Comparison of ENCODE assay signal across 20 cellular contexts in genomic region chr1:12709696-12710095, GRCh38. TPM values are rescaled to one million over a fixed set of nuclear protein-coding genes. Genes with fewer than 3 reads are reported as not detected.
A peak's percentile ranks its signal among the peaks of the same experiment; 100 is the strongest.
DNase-seq lines count a peak whose midpoint lies in the region; TF ChIP-seq lines count a peak whose summit lies in the region.
"Had no signal": no experiment of that assay in that cellular context is flagged by ENCODE, and none has a peak within 500 bp of the region (broad histone marks: within the 10 kb centered on the region; RNA-seq: fewer than 3 reads in every experiment).

No MANE protein-coding gene starts in this region.

- H3K4me3 ChIP-seq in fibroblast of mammary gland (ENCODE audit: control insufficient read depth, low read depth, low read length) (no peak overlapping the region), neutrophil (ENCODE audit: low read depth in 1 of 2, low read length in 1 of 2) (no peak overlapping the region), foreskin fibroblast (ENCODE audit: low read depth in 1 of 2, low read length in 2 of 2) (no peak overlapping the region)
- H3K4me3 ChIP-seq: BLaER1 had no signal

- peaks cover 74 to 79% of the 10 kb centered on the region in 2 experiments for H3K4me1 ChIP-seq in neutrophil (ENCODE audit: control insufficient read depth in 1 of 2, insufficient read depth in 1 of 2, low read depth in 1 of 2, low read length in 1 of 2)
- H3K4me1 ChIP-seq: BLaER1 had no signal

- peak; percentile 11 for DNase-seq in Daoy (ENCODE audit: low read depth)
- DNase-seq in NCI-H226: peak; percentile 66
- peak; percentile 5 for DNase-seq in fibroblast of mammary gland (ENCODE audit: low read depth)
- no peak for DNase-seq in HK-2 (ENCODE audit: unreplicated experiment)
- DNase-seq in H4 (ENCODE audit: low spot score): no peak
- DNase-seq in foreskin fibroblast: no peak
- DNase-seq in NCI-H2107 treated with DMSO at 0.1 percent for 48 hours (lab: John Stamatoyannopoulos, UW; ENCODE audit: unreplicated experiment): no peak
- DNase-seq: Calu3; CD4-positive, alpha-beta memory T cell; DMS53; KG1; NCI-H1105 treated with DMSO at 0.1 percent for 48 hours; NCI-H1694; NCI-H2227 treated with DMSO at 0.1 percent for 48 hours; NCI-H524 treated with DMSO at 0.1 percent for 48 hours; PC-3 had no signal

- no peaks in the 10 kb centered on the region for H3K27me3 ChIP-seq in neutrophil
- H3K27me3 ChIP-seq: BLaER1 had no signal

- H3K36me3 ChIP-seq in neutrophil: no peaks in the 10 kb centered on the region
- H3K36me3 ChIP-seq: BLaER1 had no signal

- TF ChIP-seq CTCF in fibroblast of mammary gland (conservative IDR thresholded peaks at IDR 0.05; ENCODE audit: control insufficient read depth, insufficient read depth, low read depth, low read length): no peak
- TF ChIP-seq CTCF in neutrophil (IDR thresholded peaks at IDR 0.05): no peak
- TF ChIP-seq CTCF in foreskin fibroblast (IDR thresholded peaks at IDR 0.05; ENCODE audit: low read depth, low read length): no peak

- peak overlapping the region; percentile 65 for H3K27ac ChIP-seq in neutrophil
- H3K27ac ChIP-seq: BLaER1 had no signal

- H3K9me3 ChIP-seq in neutrophil: no peaks in the 10 kb centered on the region

RNA-seq across cellular contexts. Expression of gene AADACL3, which starts 6.2 kb away (rescaled TPM):
- not detected in 2 replicates for total RNA-seq in Daoy (2014; rRNA removed; shearing (Covaris generic))
- total RNA-seq in H4 (2014; rRNA removed; shearing (Covaris generic)): not detected in 2 replicates
- total RNA-seq: Calu3; CD4-positive, alpha-beta memory T cell; G401; PC-3 had no signal

RNA-seq across cellular contexts. Expression of gene CFAP107, which starts 36.3 kb away (rescaled TPM):
- not detected in 2 replicates for total RNA-seq in Daoy (2014; rRNA removed; shearing (Covaris generic))
- total RNA-seq in H4 (2014; rRNA removed; shearing (Covaris generic)): not detected in 2 replicates
- total RNA-seq: Calu3; CD4-positive, alpha-beta memory T cell; G401; H1; PC-3 had no signal

Comparison
In these comparisons a context has a peak if more than half of its experiments do, and no peak if none do; other contexts are left out.
1. DNase-seq: peak in Daoy (single experiment), NCI-H226 (single experiment) and fibroblast of mammary gland (single experiment); none in HK-2 (single experiment), H4 (single experiment), foreskin fibroblast (0 of 2) and NCI-H2107 treated with DMSO at 0.1 percent for 48 hours (single experiment).